ENCODE assay signal across 28 cellular contexts in genomic region chr5:39017504-39017903, GRCh38.
"Had no signal": no experiment of that assay in that cellular context is flagged by ENCODE, and none has a peak within 500 bp of the region (broad histone marks: within the 10 kb centered on the region; RNA-seq: fewer than 3 reads in every experiment).

No MANE protein-coding gene starts in this region.

- H3K9me3 ChIP-seq: gastroesophageal sphincter, lower lobe of right lung, right atrium auricular region, testis, transverse colon had no signal

- H3K36me3 ChIP-seq: transverse colon had no signal

- FAIRE-seq: urothelium cell line had no signal

- H3K4me1 ChIP-seq: parathyroid adenoma, testis had no signal

- H3K27ac Mint-ChIP-seq: activated CD4-positive, alpha-beta T cell treated with anti-CD3 and anti-CD28 coated beads for 36 hours; activated naive CD4-positive, alpha-beta T cell treated with anti-CD3 and anti-CD28 coated beads, Interleukin-2, amount 10 ng/mL, durations not matched to agents 7 days and 5 days; activated naive CD8-positive, alpha-beta T cell treated with anti-CD3 and anti-CD28 coated beads, Interleukin-2, amount 10 ng/mL, durations not matched to agents 7 days and 5 days; effector memory CD8-positive, alpha-beta T cell had no signal

- DNase-seq: activated CD4-positive, alpha-beta T cell treated with anti-CD3 and anti-CD28 coated beads for 36 hours; activated CD4-positive, alpha-beta T cell treated with anti-CD3 and anti-CD28 coated beads, Interleukin-2, amount 50 U/mL, for 4 hours; activated CD4-positive, CD25-positive, alpha-beta regulatory T cell; activated gamma-delta T cell; activated naive CD4-positive, alpha-beta T cell treated with anti-CD3 and anti-CD28 coated beads, Interleukin-2, amount 10 ng/mL, durations not matched to agents 7 days and 5 days; activated naive CD8-positive, alpha-beta T cell treated with anti-CD3 and anti-CD28 coated beads, Interleukin-2, amount 10 ng/mL, durations not matched to agents 7 days and 5 days; caudate nucleus; cortex of kidney; effector memory CD8-positive, alpha-beta T cell; erythroblast; hypothalamus; kidney glomerular epithelial cell; lower lobe of right lung; mesenchymal stem cell; naive thymus-derived CD8-positive, alpha-beta T cell; nucleus accumbens; stimulated activated CD4-positive, alpha-beta T cell treated with anti-CD3 and anti-CD28 coated beads, Interleukin-12 subunit alpha, Interleukin-12 subunit beta, amount 100 ng/mL, for 4 hours; stimulated activated CD4-positive, alpha-beta T cell treated with anti-CD3 and anti-CD28 coated beads, Interleukin-4, amount 100 ng/mL, for 1 hour; stimulated activated naive CD8-positive, alpha-beta T cell treated with anti-CD3 and anti-CD28 coated beads, Interleukin-15, Interleukin-2, amounts not matched to agents 100 U/mL and 50 U/mL, for 24 hours; testis; transverse colon had no signal

- H3K27ac ChIP-seq: gastroesophageal sphincter, lower lobe of right lung, parathyroid adenoma, skin epidermis, testis, transverse colon had no signal

- ATAC-seq: activated CD4-positive, alpha-beta T cell treated with anti-CD3 and anti-CD28 coated beads for 36 hours; effector memory CD8-positive, alpha-beta T cell; gastroesophageal sphincter; left lobe of liver; lower lobe of right lung; naive thymus-derived CD8-positive, alpha-beta T cell; stimulated activated naive CD8-positive, alpha-beta T cell treated with anti-CD3 and anti-CD28 coated beads, Interleukin-15, Interleukin-2, amounts not matched to agents 100 U/mL and 50 U/mL, for 24 hours had no signal

- H3K9me3 Mint-ChIP-seq: neural crest cell had no signal

- H3K27me3 Mint-ChIP-seq: activated CD4-positive, alpha-beta T cell treated with anti-CD3 and anti-CD28 coated beads for 36 hours; activated naive CD4-positive, alpha-beta T cell treated with anti-CD3 and anti-CD28 coated beads, Interleukin-2, amount 10 ng/mL, durations not matched to agents 7 days and 5 days; activated naive CD8-positive, alpha-beta T cell treated with anti-CD3 and anti-CD28 coated beads, Interleukin-2, amount 10 ng/mL, durations not matched to agents 7 days and 5 days; effector memory CD8-positive, alpha-beta T cell; naive thymus-derived CD8-positive, alpha-beta T cell had no signal

- H3K4me3 ChIP-seq: gastroesophageal sphincter, lower lobe of right lung, right atrium auricular region, skin epidermis, testis, transverse colon had no signal

- H3K27me3 ChIP-seq: gastroesophageal sphincter, right atrium auricular region, testis, transverse colon had no signal

- H3K4me3 Mint-ChIP-seq: activated CD4-positive, alpha-beta T cell treated with anti-CD3 and anti-CD28 coated beads for 36 hours; activated naive CD4-positive, alpha-beta T cell treated with anti-CD3 and anti-CD28 coated beads, Interleukin-2, amount 10 ng/mL, durations not matched to agents 7 days and 5 days; activated naive CD8-positive, alpha-beta T cell treated with anti-CD3 and anti-CD28 coated beads, Interleukin-2, amount 10 ng/mL, durations not matched to agents 7 days and 5 days; effector memory CD8-positive, alpha-beta T cell; naive thymus-derived CD8-positive, alpha-beta T cell; neural crest cell had no signal
